Comparison of ENCODE assay signal across 8 cellular contexts in genomic region chr1:211260161-211261107, GRCh38. TPM values are rescaled to one million over a fixed set of nuclear protein-coding genes. Genes with fewer than 3 reads are reported as not detected.
A peak's percentile ranks its signal among the peaks of the same experiment; 100 is the strongest.
DNase-seq lines count a peak whose midpoint lies in the region; TF ChIP-seq lines count a peak whose summit lies in the region.

No MANE protein-coding gene starts in this region.

- H3K4me1 Mint-ChIP-seq in activated naive CD4-positive, alpha-beta T cell treated with anti-CD3 and anti-CD28 coated beads, Interleukin-2, amount 10 ng/mL, durations not matched to agents 7 days and 5 days: peaks cover 29% of the 10 kb centered on the region

- H3K9me2 ChIP-seq in Loucy (replicated peaks; ENCODE audit: low read depth, low read length): no peaks in the 10 kb centered on the region

- TF ChIP-seq CTCF in Loucy (conservative IDR thresholded peaks at IDR 0.05; ENCODE audit: low read length) (no peak), suprapubic skin (IDR thresholded peaks at IDR 0.05) (no peak)

- peaks cover 10% of the 10 kb centered on the region for H3K27me3 Mint-ChIP-seq in activated naive CD4-positive, alpha-beta T cell treated with anti-CD3 and anti-CD28 coated beads, Interleukin-2, amount 10 ng/mL, durations not matched to agents 7 days and 5 days

- H3K9me3 ChIP-seq in ES-I3 (ENCODE audit: control insufficient read depth, insufficient read depth, low read length) (no peaks in the 10 kb centered on the region), Loucy (ENCODE audit: insufficient read depth, low read depth, low read length) (no peaks in the 10 kb centered on the region), suprapubic skin (no peaks in the 10 kb centered on the region)

- no peaks in the 10 kb centered on the region for H3K9me3 Mint-ChIP-seq in activated naive CD4-positive, alpha-beta T cell treated with anti-CD3 and anti-CD28 coated beads, Interleukin-2, amount 10 ng/mL, durations not matched to agents 7 days and 5 days

- no peaks in the 10 kb centered on the region for H3K36me3 ChIP-seq in ES-I3 (ENCODE audit: insufficient read depth, low read length)
- H3K36me3 ChIP-seq in Loucy (ENCODE audit: insufficient read depth, low read length): no peaks in the 10 kb centered on the region
- no peaks in the 10 kb centered on the region for H3K36me3 ChIP-seq in suprapubic skin

- H3K27ac Mint-ChIP-seq in activated naive CD4-positive, alpha-beta T cell treated with anti-CD3 and anti-CD28 coated beads, Interleukin-2, amount 10 ng/mL, durations not matched to agents 7 days and 5 days: peak overlapping the region; percentile 93

- H2AFZ ChIP-seq in Loucy (ENCODE audit: low read length): peak overlapping the region; percentile 53; the same call in 1 of the 2 replicates

- H3K4me1 ChIP-seq in ES-I3 (ENCODE audit: insufficient read depth, low read length) (no peaks in the 10 kb centered on the region), Loucy (ENCODE audit: insufficient read depth, low read length, poor library complexity, severe bottlenecking) (peaks cover 18% of the 10 kb centered on the region), suprapubic skin (peaks cover 19% of the 10 kb centered on the region)

- under 1% methylated on average over 20 of the region's 58 CpGs for WGBS in suprapubic skin

- peak overlapping the region; percentile 97 for H3K27ac ChIP-seq in suprapubic skin

- H3K9ac ChIP-seq in ES-I3 (ENCODE audit: low read depth, low read length) (peak overlapping the region; percentile 80), Loucy (ENCODE audit: low read depth, low read length, poor library complexity, severe bottlenecking) (peak overlapping the region; percentile 98)

- TF ChIP-seq POLR2A in suprapubic skin (IDR thresholded peaks at IDR 0.05): no peak

- H3K4me2 ChIP-seq in Loucy (ENCODE audit: low read depth, low read length, poor library complexity, severe bottlenecking): peak overlapping the region; percentile 96

- H3K4me3 Mint-ChIP-seq in activated naive CD4-positive, alpha-beta T cell treated with anti-CD3 and anti-CD28 coated beads, Interleukin-2, amount 10 ng/mL, durations not matched to agents 7 days and 5 days: peak overlapping the region; percentile 77

- H3K27me3 ChIP-seq in Loucy (ENCODE audit: insufficient read depth, low read length, poor library complexity, severe bottlenecking) (no peaks in the 10 kb centered on the region), suprapubic skin (no peaks in the 10 kb centered on the region)

- CTCF ChIA-PET in activated naive CD4-positive, alpha-beta T cell treated with anti-CD3 and anti-CD28 coated beads, Interleukin-2, amount 10 ng/mL, durations not matched to agents 7 days and 5 days (lab: Charles Lee): interaction anchor here (0.6 to 0.7 kb wide), 2 partner anchors 39 to 775 kb away, joined by 3 to 4 read pairs; partner anchors contain the start of genes DTL and INTS7

- H3K79me2 ChIP-seq in Loucy (ENCODE audit: insufficient read depth, low read length): peaks cover 54% of the 10 kb centered on the region

- DNase-seq in H4 (ENCODE audit: low spot score) (peak; percentile 75), SK-N-DZ (ENCODE audit: low spot score) (peak; percentile 79), germinal center (ENCODE audit: low spot score) (peak; percentile 69), occipital lobe (lab: John Stamatoyannopoulos, UW) (peak; percentile 82), suprapubic skin (ENCODE audit: low spot score in 2 of 2) (peak; percentile 90 to 94)
- peak; percentile 83 for DNase-seq in activated naive CD4-positive, alpha-beta T cell treated with anti-CD3 and anti-CD28 coated beads, Interleukin-2, amount 10 ng/mL, durations not matched to agents 7 days and 5 days

- H4K20me1 ChIP-seq in Loucy (ENCODE audit: insufficient read depth, low read length, poor library complexity, severe bottlenecking): peaks cover 17% of the 10 kb centered on the region

- H3K4me3 ChIP-seq in Loucy (ENCODE audit: low read length, poor library complexity, severe bottlenecking): peak overlapping the region; percentile 92
- H3K4me3 ChIP-seq in suprapubic skin: peak overlapping the region; percentile 95

- 0 out of 2 replicates have a peak, but pooled peaks cover 2% of the 10 kb centered on the region for H3F3A ChIP-seq in Loucy (ENCODE audit: low read depth)

- H3K36me3 Mint-ChIP-seq in activated naive CD4-positive, alpha-beta T cell treated with anti-CD3 and anti-CD28 coated beads, Interleukin-2, amount 10 ng/mL, durations not matched to agents 7 days and 5 days: peaks cover 19% of the 10 kb centered on the region

- TF ChIP-seq EP300 in suprapubic skin (IDR thresholded peaks at IDR 0.05): no peak

RNA-seq across cellular contexts. Expression of gene RCOR3, which starts 1.3 kb away (rescaled TPM):
- 4.6 and 14.8 TPM in 2 replicates for total RNA-seq in H4 (2014; rRNA removed; shearing (Covaris generic))
- 18.9 and 20.0 TPM in 2 replicates for polyA plus RNA-seq in SK-N-DZ (2014; cell fraction: cytosol; rRNA removed)
- polyA plus RNA-seq in SK-N-DZ (2014; cell fraction: nucleus; rRNA removed): 71.1 and 82.5 TPM in 2 replicates
- total RNA-seq in occipital lobe (34.9 TPM), suprapubic skin (100 to 1,000 TPM in 1 of 4 donors, 10 to 100 TPM in 3; 24.9 to 151 (median 42.9) TPM)

Comparison
In these comparisons a context has a peak if more than half of its experiments do, and no peak if none do; other contexts are left out.
1. Peak in every context shown above with its lines: DNase-seq, H3K4me3 ChIP-seq and H3K27ac ChIP-seq.